2 cellular contexts compared by ENCODE assay signal in genomic region chr20:33285861-33286495, GRCh38.
TF ChIP-seq lines count a peak whose summit lies in the region.

No MANE protein-coding gene starts in this region.

TF ChIP-seq in HepG2, 621 proteins besides CTCF, POLR2A, EP300 and RAD21:
- no peak for TF ChIP-seq ZNF564 (CRISPR knock-in tag; IDR thresholded peaks at IDR 0.05)
- TF ChIP-seq ZNF775 (CRISPR knock-in tag; IDR thresholded peaks at IDR 0.05; ENCODE audit: borderline replicate concordance), result no peak
- no peak for TF ChIP-seq KDM6A (CRISPR knock-in tag; IDR thresholded peaks at IDR 0.05; ENCODE audit: low read depth)
- TF ChIP-seq LRRFIP1 (CRISPR knock-in tag; conservative IDR thresholded peaks at IDR 0.05), result no peak
- no peak for TF ChIP-seq HNRNPK (IDR thresholded peaks at IDR 0.05; ENCODE audit: low read depth, low read length, poor library complexity, severe bottlenecking)
- TF ChIP-seq HMG20A (CRISPR knock-in tag; IDR thresholded peaks at IDR 0.05; ENCODE audit: borderline replicate concordance), result no peak
- peak; percentile 85 for TF ChIP-seq ZNF629 (CRISPR knock-in tag; conservative IDR thresholded peaks at IDR 0.05)
- TF ChIP-seq ZNF205 (CRISPR knock-in tag; IDR thresholded peaks at IDR 0.05), result no peak
- TF ChIP-seq ZNF768 (CRISPR knock-in tag; IDR thresholded peaks at IDR 0.05), result peak; percentile 24; the same call in 1 of the 2 replicates
- no peak for TF ChIP-seq HIVEP1 (CRISPR knock-in tag; IDR thresholded peaks at IDR 0.05)
- no peak for TF ChIP-seq MYC (CRISPR knock-in tag; IDR thresholded peaks at IDR 0.05; ENCODE audit: borderline replicate concordance)
- 0 out of 2 replicates have a peak, but pooled peaks have one; percentile 32 for TF ChIP-seq ZNF790 (CRISPR knock-in tag; IDR thresholded peaks at IDR 0.05; ENCODE audit: borderline replicate concordance)
- TF ChIP-seq ZNF577 (CRISPR knock-in tag; IDR thresholded peaks at IDR 0.05; ENCODE audit: borderline replicate concordance, low read depth), result no peak
- no peak for TF ChIP-seq HNRNPL (IDR thresholded peaks at IDR 0.05; ENCODE audit: low read depth, low read length)
- TF ChIP-seq ZNF451 (CRISPR knock-in tag; IDR thresholded peaks at IDR 0.05), result no peak
- no peak for TF ChIP-seq ZNF329 (CRISPR knock-in tag; IDR thresholded peaks at IDR 0.05; ENCODE audit: low read depth)
- no peak for TF ChIP-seq ZSCAN21 (CRISPR knock-in tag; IDR thresholded peaks at IDR 0.05; ENCODE audit: borderline replicate concordance)
- no peak for TF ChIP-seq SCMH1 (CRISPR knock-in tag; IDR thresholded peaks at IDR 0.05; ENCODE audit: borderline replicate concordance)
- TF ChIP-seq NONO (IDR thresholded peaks at IDR 0.05), result no peak
- TF ChIP-seq NONO (CRISPR knock-in tag; conservative IDR thresholded peaks at IDR 0.05), result no peak
- TF ChIP-seq ZNF746 (CRISPR knock-in tag; IDR thresholded peaks at IDR 0.05), result no peak

TF ChIP-seq in GM23338, 12 proteins besides CTCF, POLR2A, EP300 and RAD21:
- no peak for TF ChIP-seq POLR2AphosphoS5 (IDR thresholded peaks at IDR 0.05; ENCODE audit: low read depth)
- TF ChIP-seq ZNF331 (CRISPR knock-in tag; IDR thresholded peaks at IDR 0.05; ENCODE audit: low read depth), result no peak
- TF ChIP-seq EZH2phosphoT487 (IDR thresholded peaks at IDR 0.05; ENCODE audit: unreplicated experiment), result no peak
- TF ChIP-seq CREB1 (CRISPR knock-in tag; IDR thresholded peaks at IDR 0.05; ENCODE audit: low read depth), result no peak
- TF ChIP-seq NANOG (IDR thresholded peaks at IDR 0.05; ENCODE audit: borderline replicate concordance), result no peak
- no peak for TF ChIP-seq JUNB (IDR thresholded peaks at IDR 0.05; ENCODE audit: unreplicated experiment)
- no peak for TF ChIP-seq ETS1 (IDR thresholded peaks at IDR 0.05)
- no peak for TF ChIP-seq STAT1 (IDR thresholded peaks at IDR 0.05; ENCODE audit: unreplicated experiment)
- no peak for TF ChIP-seq EZH2 (IDR thresholded peaks at IDR 0.05; ENCODE audit: low read depth, unreplicated experiment)
- no peak for TF ChIP-seq REST (IDR thresholded peaks at IDR 0.05; ENCODE audit: unreplicated experiment)
- TF ChIP-seq ZNF462 (CRISPR knock-in tag; IDR thresholded peaks at IDR 0.05), result no peak
